In genomic region chr17:72076678-72077030, GRCh38 we compare ENCODE assay signal across 24 cellular contexts. TPM values are rescaled to one million over a fixed set of nuclear protein-coding genes. Genes with fewer than 3 reads are reported as not detected.
"Had no signal": no experiment of that assay in that cellular context is flagged by ENCODE, and none has a peak within 500 bp of the region (broad histone marks: within the 10 kb centered on the region; RNA-seq: fewer than 3 reads in every experiment).

No MANE protein-coding gene starts in this region.

- H3K27ac ChIP-seq: coronary artery, parathyroid adenoma, prostate gland, sigmoid colon, stomach, thyroid gland had no signal

- H3K27me3 Mint-ChIP-seq: memory B cell; natural killer cell treated with Interleukin-12 subunit alpha and Interleukin-12 subunit beta and Interleukin-15 and Interleukin-18, amount 100 ng/mL, for 72 hours had no signal

- FAIRE-seq: endometrium, frontal cortex, kidney had no signal

- H3K36me3 Mint-ChIP-seq: memory B cell; mesothelial cell of epicardium; naive B cell; natural killer cell treated with Interleukin-12 subunit alpha and Interleukin-12 subunit beta and Interleukin-15 and Interleukin-18, amount 100 ng/mL, for 72 hours; stimulated activated effector memory CD8-positive, alpha-beta T cell treated with anti-CD3 and anti-CD28 coated beads, Interleukin-12 subunit alpha, Interleukin-12 subunit beta, amount 100 ng/mL, for 72 hours had no signal

- H3K4me1 Mint-ChIP-seq: memory B cell; naive B cell; neural crest cell; stimulated activated effector memory CD8-positive, alpha-beta T cell treated with anti-CD3 and anti-CD28 coated beads, Interleukin-12 subunit alpha, Interleukin-12 subunit beta, amount 100 ng/mL, for 72 hours had no signal

- H3K36me3 ChIP-seq: prostate gland, sigmoid colon, stomach, thyroid gland had no signal

- ATAC-seq: mucosa of descending colon; natural killer cell treated with Interleukin-12 subunit alpha and Interleukin-12 subunit beta and Interleukin-15 and Interleukin-18, amount 100 ng/mL, for 72 hours; right cardiac atrium; stimulated activated effector memory CD8-positive, alpha-beta T cell treated with anti-CD3 and anti-CD28 coated beads, Interleukin-12 subunit alpha, Interleukin-12 subunit beta, amount 100 ng/mL, for 72 hours had no signal

- H3K79me2 ChIP-seq: parathyroid adenoma had no signal

- H3K27ac Mint-ChIP-seq: memory B cell; mesothelial cell of epicardium; naive B cell; natural killer cell treated with Interleukin-12 subunit alpha and Interleukin-12 subunit beta and Interleukin-15 and Interleukin-18, amount 100 ng/mL, for 72 hours; stimulated activated effector memory CD8-positive, alpha-beta T cell treated with anti-CD3 and anti-CD28 coated beads, Interleukin-12 subunit alpha, Interleukin-12 subunit beta, amount 100 ng/mL, for 72 hours had no signal

- H3K9ac ChIP-seq: parathyroid adenoma had no signal

- H2AFZ ChIP-seq: parathyroid adenoma had no signal

- H3K4me3 Mint-ChIP-seq: memory B cell; mesothelial cell of epicardium; naive B cell; natural killer cell treated with Interleukin-12 subunit alpha and Interleukin-12 subunit beta and Interleukin-15 and Interleukin-18, amount 100 ng/mL, for 72 hours; neural crest cell; stimulated activated effector memory CD8-positive, alpha-beta T cell treated with anti-CD3 and anti-CD28 coated beads, Interleukin-12 subunit alpha, Interleukin-12 subunit beta, amount 100 ng/mL, for 72 hours had no signal

- DNase-seq: dermis blood vessel endothelial cell; effector memory CD4-positive, alpha-beta T cell; kidney; mucosa of descending colon; naive B cell; right cardiac atrium; sigmoid colon; stimulated activated CD4-positive, alpha-beta T cell treated with anti-CD3 and anti-CD28 coated beads, Interleukin-2, amount 100 ng/mL, for 24 hours; stimulated activated CD4-positive, alpha-beta T cell treated with anti-CD3 and anti-CD28 coated beads, Interleukin-4, amount 100 ng/mL, for 24 hours; stimulated activated naive CD4-positive, alpha-beta T cell treated with Interleukin-2 at 50 U/mL for 16 hours; stomach; thyroid gland; trophoblast cell had no signal

- H3K9me3 Mint-ChIP-seq: neural crest cell had no signal

- H3K27me3 ChIP-seq: sigmoid colon, stomach, thyroid gland had no signal

- H3K4me1 ChIP-seq: parathyroid adenoma, prostate gland, stomach, thyroid gland had no signal

- H3K4me3 ChIP-seq: coronary artery, lung, mucosa of descending colon, prostate gland, sigmoid colon, stomach, thyroid gland had no signal

- H3K9me3 ChIP-seq: mucosa of descending colon, prostate gland, sigmoid colon, thyroid gland had no signal

RNA-seq across cellular contexts. Expression of gene SOX9, which starts 44.2 kb away (rescaled TPM):
- total RNA-seq: natural killer cell treated with Interleukin-12 subunit alpha and Interleukin-12 subunit beta and Interleukin-15 and Interleukin-18, amount 100 ng/mL, for 72 hours had no signal
